Comparison of ENCODE assay signal across 15 cellular contexts in genomic region chr7:2856388-2857169, GRCh38. TPM values are rescaled to one million over a fixed set of nuclear protein-coding genes. Genes with fewer than 3 reads are reported as not detected.
DNase-seq lines count a peak whose midpoint lies in the region; ATAC-seq, FAIRE-seq and TF ChIP-seq lines count a peak whose summit lies in the region.
"Had no signal": no experiment of that assay in that cellular context is flagged by ENCODE, and none has a peak within 500 bp of the region (broad histone marks: within the 10 kb centered on the region; RNA-seq: fewer than 3 reads in every experiment).

No MANE protein-coding gene starts in this region.

- H3K36me3 Mint-ChIP-seq in WTC11 = no peaks in the 10 kb centered on the region

- WGBS in HepG2 (ENCODE audit: low lambda C conversion rate) = 25% methylated on average over 4 of the region's 5 CpGs
- 92% methylated on average over 4 of the region's 5 CpGs for WGBS in right lobe of liver (ENCODE audit: insufficient coverage, low coverage, low lambda C conversion rate, missing lambda C conversion rate)
- WGBS in pancreas, 2 donors = 54 to 74% methylated on average over 5 of the region's 5 CpGs

- H3K9ac ChIP-seq in HepG2 (ENCODE audit: insufficient read depth, low read depth, low read length) (peak overlapping the region; percentile 63), keratinocyte (ENCODE audit: control insufficient read depth, extremely low read depth, insufficient read depth, low read length) (no peak overlapping the region)
- H3K9ac ChIP-seq: parathyroid adenoma had no signal

- FAIRE-seq in HepG2 (lab: Jason Lieb, UNC) (no peak), keratinocyte (lab: Jason Lieb, UNC) (peak; percentile 57), pancreas (lab: Jason Lieb, UNC) (no peak)

- H2AFZ ChIP-seq in HepG2 (ENCODE audit: low read length) (no peak overlapping the region), keratinocyte (ENCODE audit: control insufficient read depth, low read length) (peak overlapping the region; percentile 12)
- H2AFZ ChIP-seq: parathyroid adenoma had no signal

- POLR2A ChIA-PET in HepG2 (lab: Yijun Ruan, JAX) = interaction anchor here (1.0 to 1.3 kb wide), 4 partner anchors 8 to 99 kb away, joined by 3 to 5 read pairs (median 4); no protein-coding TSS in a partner anchor
- POLR2A ChIA-PET in WTC11 (lab: Charles Lee) = no interaction called here

- H3K4me3 Mint-ChIP-seq in WTC11 = no peak overlapping the region
- H3K4me3 Mint-ChIP-seq: HFFc6; stimulated activated naive CD8-positive, alpha-beta T cell treated with anti-CD3 and anti-CD28 coated beads, Interleukin-15, Interleukin-2, amounts not matched to agents 100 ng/mL and 50 ng/mL, for 24 hours had no signal

- H3K9me3 Mint-ChIP-seq in WTC11 = no peaks in the 10 kb centered on the region
- H3K9me3 Mint-ChIP-seq: HFFc6; stimulated activated naive CD8-positive, alpha-beta T cell treated with anti-CD3 and anti-CD28 coated beads, Interleukin-15, Interleukin-2, amounts not matched to agents 100 ng/mL and 50 ng/mL, for 24 hours had no signal

- in situ Hi-C loops in HepG2 (cut with HindIII; ENCODE audit: extremely low pct_ligation_motif_present, low pct_unique_long_range_greater_than_20kb) = no loop called here

- peak overlapping the region in 1 of 3 experiments; percentile 17; a peak in 1 of 6 replicates for H3K4me3 ChIP-seq in HepG2 (replicated peaks in 1 of 3; ENCODE audit: insufficient read depth in 1 of 3, low read depth in 2 of 3, low read length in 3 of 3)
- H3K4me3 ChIP-seq in right lobe of liver = no peak overlapping the region
- no peak overlapping the region for H3K4me3 ChIP-seq in keratinocyte (ENCODE audit: control insufficient read depth in 2 of 3, extremely low read depth in 1 of 3, insufficient read depth in 2 of 3, low read depth in 1 of 3, low read length in 3 of 3)
- H3K4me3 ChIP-seq in pancreas = no peak overlapping the region
- H3K4me3 ChIP-seq: mucosa of descending colon had no signal

- no peaks in the 10 kb centered on the region for H3K79me2 ChIP-seq in HepG2 (ENCODE audit: insufficient read depth, low read length)
- H3K79me2 ChIP-seq in keratinocyte (ENCODE audit: control insufficient read depth, insufficient read depth, low read length) = no peaks in the 10 kb centered on the region
- H3K79me2 ChIP-seq: parathyroid adenoma had no signal

- TF ChIP-seq POLR2A in HepG2 (IDR thresholded peaks at IDR 0.05; ENCODE audit: insufficient read depth in 1 of 2, low read depth in 2 of 2, low read length in 2 of 2) (no peak), right lobe of liver (IDR thresholded peaks at IDR 0.05) (no peak)

- TF ChIP-seq CTCF in HepG2 (CRISPR knock-in tag; IDR thresholded peaks at IDR 0.05) (no peak), right lobe of liver (IDR thresholded peaks at IDR 0.05) (no peak), WTC11 (IDR thresholded peaks at IDR 0.05) (no peak), keratinocyte (optimal IDR thresholded peaks at IDR 0.05 in 1 of 3, IDR thresholded peaks at IDR 0.05 in 1 of 3, conservative IDR thresholded peaks at IDR 0.05 in 1 of 3; ENCODE audit: extremely low read depth in 1 of 3, insufficient read depth in 2 of 3, low read length in 3 of 3) (no peak), pancreas (IDR thresholded peaks at IDR 0.05) (no peak)

- H3K27me3 Mint-ChIP-seq in WTC11 (ENCODE audit: low read depth) = no peaks in the 10 kb centered on the region; the same call in 1 of the 2 replicates
- H3K27me3 Mint-ChIP-seq: stimulated activated naive CD8-positive, alpha-beta T cell treated with anti-CD3 and anti-CD28 coated beads, Interleukin-15, Interleukin-2, amounts not matched to agents 100 ng/mL and 50 ng/mL, for 24 hours had no signal

- H3K27me3 ChIP-seq in HepG2 (ENCODE audit: control insufficient read depth in 1 of 2, insufficient read depth in 2 of 2, low read length in 2 of 2) = no peaks in the 10 kb centered on the region
- no peaks in the 10 kb centered on the region for H3K27me3 ChIP-seq in right lobe of liver
- no peaks in the 10 kb centered on the region for H3K27me3 ChIP-seq in keratinocyte (ENCODE audit: control insufficient read depth, extremely low read depth, insufficient read depth, low read length)
- H3K27me3 ChIP-seq in pancreas = no peaks in the 10 kb centered on the region

- no TSS peak for BruUV-seq in HepG2 (replicated peaks; lab: Mats Ljungman, UMichigan)

- H3K4me1 Mint-ChIP-seq in WTC11 = peaks cover 5% of the 10 kb centered on the region; the same call in 1 of the 2 replicates

- dilution Hi-C loops in keratinocyte (cut with MboI; ENCODE audit: extremely low pct_ligation_motif_present, low sequenced_read_pairs) = no loop called here

- H3K9me3 ChIP-seq in HepG2 (ENCODE audit: low read length) (no peaks in the 10 kb centered on the region), right lobe of liver (no peaks in the 10 kb centered on the region), keratinocyte (ENCODE audit: control insufficient read depth, low read depth, low read length) (no peaks in the 10 kb centered on the region), pancreas (no peaks in the 10 kb centered on the region)
- H3K9me3 ChIP-seq: mucosa of descending colon had no signal

- CTCF ChIA-PET in HepG2 (lab: Yijun Ruan, JAX; ENCODE audit: low intra/inter-chr PET ratio, low total read pairs) = no interaction called here
- CTCF ChIA-PET in WTC11 (lab: Charles Lee) = no interaction called here

- H3K4me1 ChIP-seq in HepG2 (ENCODE audit: insufficient read depth, low read length) (peaks cover 50% of the 10 kb centered on the region), right lobe of liver (no peaks in the 10 kb centered on the region), keratinocyte (ENCODE audit: control insufficient read depth, extremely low read depth, insufficient read depth, low read length) (peaks cover 4% of the 10 kb centered on the region), pancreas (peaks cover 0 to 9% (median 0%) of the 10 kb centered on the region in 3 donors)
- H3K4me1 ChIP-seq: parathyroid adenoma had no signal

- intact Hi-C loops in HepG2 (cut with micrococcal nuclease; ENCODE audit: unreplicated experiment) = no loop called here
- intact Hi-C loops in right lobe of liver (cut with DNase I) = no loop called here
- intact Hi-C loops in pancreas (cut with DNase I) = no loop called here

- no peak for TF ChIP-seq EP300 in HepG2 (IDR thresholded peaks at IDR 0.05; ENCODE audit: low read depth in 2 of 2, low read length in 2 of 2)
- TF ChIP-seq EP300 in HepG2 (CRISPR knock-in tag; IDR thresholded peaks at IDR 0.05; ENCODE audit: borderline replicate concordance) = 0 out of 2 replicates have a peak, but pooled peaks have one; percentile 5

- no peak overlapping the region for H3K27ac Mint-ChIP-seq in WTC11
- H3K27ac Mint-ChIP-seq: HFFc6; stimulated activated naive CD8-positive, alpha-beta T cell treated with anti-CD3 and anti-CD28 coated beads, Interleukin-15, Interleukin-2, amounts not matched to agents 100 ng/mL and 50 ng/mL, for 24 hours had no signal

- H4K20me1 ChIP-seq in HepG2 (ENCODE audit: insufficient read depth, low read length) (no peaks in the 10 kb centered on the region), keratinocyte (ENCODE audit: control insufficient read depth, extremely low read depth, insufficient read depth, low read length) (no peaks in the 10 kb centered on the region)

- ATAC-seq in HepG2 (peak; percentile 61), right lobe of liver (no peak), WTC11 (no peak; the same call in 1 of the 2 replicates), pancreas (no peak), HG02571 (IDR thresholded peaks at IDR 0.05; ENCODE audit: unreplicated experiment) (no peak)

- TF ChIP-seq RAD21 in HepG2 (CRISPR knock-in tag; IDR thresholded peaks at IDR 0.05) = no peak

- H3K36me3 ChIP-seq in HepG2 (replicated peaks in 1 of 2; ENCODE audit: control insufficient read depth in 1 of 2, insufficient read depth in 2 of 2, low read length in 2 of 2) (no peaks in the 10 kb centered on the region), right lobe of liver (no peaks in the 10 kb centered on the region), keratinocyte (ENCODE audit: control insufficient read depth in 2 of 2, extremely low read depth in 1 of 2, insufficient read depth in 2 of 2, low read length in 2 of 2) (no peaks in the 10 kb centered on the region), pancreas (no peaks in the 10 kb centered on the region)

- H3K4me2 ChIP-seq in HepG2 (ENCODE audit: low read depth, low read length) = peak overlapping the region; percentile 36
- no peak overlapping the region for H3K4me2 ChIP-seq in keratinocyte (ENCODE audit: control insufficient read depth, extremely low read depth, insufficient read depth, low read depth, low read length)

- DNase-seq in HepG2 (ENCODE audit: low spot score) = peak; percentile 78
- DNase-seq in right lobe of liver = no peak
- no peak for DNase-seq in WTC11 (ENCODE audit: low spot score)
- no peak for DNase-seq in keratinocyte (ENCODE audit: low read depth, low spot score)
- no peak for DNase-seq in cerebellar cortex (ENCODE audit: low spot score)
- no peak for DNase-seq in activated CD4-positive, alpha-beta T cell treated with anti-CD3 and anti-CD28 coated beads for 1 hour
- no peak for DNase-seq in pancreas
- DNase-seq: activated CD4-positive, alpha-beta T cell treated with anti-CD3 and anti-CD28 coated beads, Interleukin-2, amount 50 U/mL, for 1 hour; HFFc6; Karpas-422; mucosa of descending colon had no signal

- H3K9me1 ChIP-seq in keratinocyte (ENCODE audit: control insufficient read depth, extremely low read depth, insufficient read depth, low read length) = no peaks in the 10 kb centered on the region

- H3K27ac ChIP-seq in HepG2 (ENCODE audit: extremely low read length, insufficient read depth, low read length) = peak overlapping the region; percentile 75
- H3K27ac ChIP-seq in right lobe of liver = no peak overlapping the region
- H3K27ac ChIP-seq in keratinocyte (ENCODE audit: control insufficient read depth, insufficient read depth, low read length) = no peak overlapping the region
- no peak overlapping the region for H3K27ac ChIP-seq in pancreas
- H3K27ac ChIP-seq: epithelial cell of prostate, parathyroid adenoma had no signal

RNA-seq across cellular contexts. Expression of gene GNA12, which starts 12.5 kb away (rescaled TPM):
- total RNA-seq in HepG2 (2016; rRNA removed; fragmentation: Illumina TruSeq; extraction: Trizol) (16.2 and 23.3 TPM in 2 replicates), right lobe of liver (10 to 100 TPM; 10.3 to 32.1 (median 14.1) TPM), WTC11 (2021) (89.2 to 99.6 TPM (median 90.3 TPM) in 3 replicates), pancreas (10 to 100 TPM; 11.4 to 23.0 (median 18.5) TPM)
- total RNA-seq in HepG2 (2016; cell fraction: cytosol; rRNA removed; fragmentation: Illumina TruSeq; extraction: Trizol; ENCODE audit: low read depth) = 7.2 and 7.5 TPM in 2 replicates
- 16.1 and 17.2 TPM in 2 replicates for total RNA-seq in HepG2 (2016; cell fraction: insoluble cytoplasmic fraction; rRNA removed; fragmentation: Illumina TruSeq; extraction: Trizol)
- total RNA-seq in HepG2 (2016; cell fraction: membrane; rRNA removed; fragmentation: Illumina TruSeq; extraction: Trizol) = 26.9 and 27.9 TPM in 2 replicates
- total RNA-seq in HepG2 (2016; cell fraction: nucleus; rRNA removed; fragmentation: Illumina TruSeq; extraction: Trizol) = 14.4 and 16.2 TPM in 2 replicates
- polyA plus RNA-seq in HepG2 (2011; rRNA removed) (50.9 and 68.0 TPM in 2 replicates), keratinocyte (35.5 to 67.5 TPM (median 42.1 TPM) in 3 replicates), pancreas (10 to 100 TPM in 1 of 2 donors, 1 to 10 TPM in 1; 7.5 to 12.2 TPM)
- polyA plus RNA-seq in HepG2 (2011; cell fraction: cytosol; rRNA removed) = 45.6 and 47.6 TPM in 2 replicates
- 34.2 and 39.3 TPM in 2 replicates for polyA plus RNA-seq in HepG2 (2011; cell fraction: nucleus; rRNA removed)
- polyA plus RNA-seq in HepG2 (2012) = 39.2 and 40.4 TPM in 2 replicates
- 11.0 and 12.4 TPM in 2 replicates for polyA plus RNA-seq in HepG2 (2016; cell fraction: cytosol; fragmentation: Illumina TruSeq; extraction: Trizol; ENCODE audit: low read depth)
- 33.6 and 42.6 TPM in 2 replicates for polyA plus RNA-seq in HepG2 (2016; cell fraction: insoluble cytoplasmic fraction; fragmentation: Illumina TruSeq; extraction: Trizol; ENCODE audit: low read depth)
- 39.2 and 40.8 TPM in 2 replicates for polyA plus RNA-seq in HepG2 (2016; cell fraction: membrane; fragmentation: Illumina TruSeq; extraction: Trizol; ENCODE audit: low read depth)
- 26.9 and 29.3 TPM in 2 replicates for polyA plus RNA-seq in HepG2 (2016; cell fraction: nucleus; fragmentation: Illumina TruSeq; extraction: Trizol; ENCODE audit: insufficient read depth, low read depth)
- polyA minus RNA-seq in HepG2 (2011; rRNA and poly(A)+ RNA removed; ENCODE audit: low replicate concordance) = 54.6 and 166 TPM in 2 replicates
- 37.4 and 48.5 TPM in 2 replicates for polyA minus RNA-seq in HepG2 (2011; cell fraction: cytosol; rRNA and poly(A)+ RNA removed)
- polyA minus RNA-seq in HepG2 (2011; cell fraction: nucleus; rRNA and poly(A)+ RNA removed) = 30.9 and 39.8 TPM in 2 replicates
- polyA plus RNA-seq in keratinocyte (2011; ENCODE audit: low read depth) = 3.5 TPM
- polyA plus RNA-seq in keratinocyte (2011; cell fraction: cytosol; rRNA removed) = 52.4 and 61.2 TPM in 2 replicates
- 30.6 and 47.8 TPM in 2 replicates for polyA plus RNA-seq in keratinocyte (2011; cell fraction: nucleus; rRNA removed)
- polyA plus RNA-seq in keratinocyte (2012; ENCODE audit: low replicate concordance) = 12.7 and 39.9 TPM in 2 replicates
- 55.6 to 84.6 TPM (median 76.0 TPM) in 3 replicates for polyA minus RNA-seq in keratinocyte
- polyA minus RNA-seq in keratinocyte (2011; cell fraction: cytosol; rRNA and poly(A)+ RNA removed) = 50.1 TPM
- polyA minus RNA-seq in keratinocyte (2011; cell fraction: nucleus; rRNA and poly(A)+ RNA removed) = 29.0 and 40.4 TPM in 2 replicates
